26 cellular contexts compared by ENCODE assay signal in the genomic region with DNA sequence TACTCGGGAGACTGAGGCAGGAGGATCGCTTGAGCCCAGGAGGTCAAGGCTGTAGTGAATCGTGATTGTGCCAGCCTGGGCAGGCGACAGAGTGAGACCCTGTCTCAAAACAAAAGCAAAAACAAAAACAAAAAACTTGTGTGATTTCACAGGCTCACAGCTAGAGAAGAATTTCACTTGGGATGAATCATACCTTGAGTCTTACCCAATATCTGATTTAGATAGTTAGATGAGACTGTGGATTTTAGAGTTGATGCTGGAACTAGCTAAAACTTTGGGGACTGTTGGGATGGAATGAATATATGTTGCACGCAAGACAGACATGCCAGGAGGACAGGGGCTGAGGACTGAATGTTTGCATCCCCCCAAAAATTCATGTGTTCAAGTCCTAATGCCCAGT. TPM values are rescaled to one million over a fixed set of nuclear protein-coding genes. Genes with fewer than 3 reads are reported as not detected.
DNase-seq lines count a peak whose midpoint lies in the region; ATAC-seq and TF ChIP-seq lines count a peak whose summit lies in the region.
"Had no signal": no experiment of that assay in that cellular context is flagged by ENCODE, and none has a peak within 500 bp of the region (broad histone marks: within the 10 kb centered on the region; RNA-seq: fewer than 3 reads in every experiment).

No MANE protein-coding gene starts in this region.

- TF ChIP-seq CTCF in PC-3 (conservative IDR thresholded peaks at IDR 0.05; ENCODE audit: low read depth, low read length) (no peak), epithelial cell of esophagus (IDR thresholded peaks at IDR 0.05; ENCODE audit: insufficient read depth, low read depth, low read length, missing control alignments) (no peak)

- POLR2A ChIA-PET in PC-3 (lab: Charles Lee; ENCODE audit: unreplicated experiment) = no interaction called here
- POLR2A ChIA-PET in CD4-positive, alpha-beta memory T cell (lab: Charles Lee; ENCODE audit: partially characterized antibody) = no interaction called here

- H3F3A ChIP-seq in PC-3 (ENCODE audit: low read length, unreplicated experiment) = no peaks in the 10 kb centered on the region

- no peaks in the 10 kb centered on the region for H3K9me3 ChIP-seq in PC-3 (ENCODE audit: low read length)
- H3K9me3 ChIP-seq in CD4-positive, alpha-beta memory T cell (ENCODE audit: control insufficient read depth in 1 of 2, low read length in 2 of 2) = no peaks in the 10 kb centered on the region
- H3K9me3 ChIP-seq: tibial nerve had no signal

- H3K27me3 Mint-ChIP-seq in CD4-positive, alpha-beta memory T cell = peaks cover 15 to 18% of the 10 kb centered on the region in 2 donors

- H3K36me3 Mint-ChIP-seq in CD4-positive, alpha-beta memory T cell = no peaks in the 10 kb centered on the region
- H3K36me3 Mint-ChIP-seq: activated naive CD8-positive, alpha-beta T cell treated with anti-CD3 and anti-CD28 coated beads, Interleukin-2, amount 10 ng/mL, durations not matched to agents 7 days and 5 days; immature natural killer cell had no signal

- DNase-seq in GM03348 (ENCODE audit: low spot score) = peak; percentile 46
- peak; percentile 27 for DNase-seq in PC-3
- DNase-seq in epithelial cell of esophagus (ENCODE audit: low read depth) = peak; percentile 47
- DNase-seq in CD4-positive, alpha-beta memory T cell = no peak
- no peak for DNase-seq in inferior parietal cortex (ENCODE audit: extremely low spot score)
- DNase-seq: activated CD4-positive, alpha-beta T cell treated with anti-CD3 and anti-CD28 coated beads, Interleukin-2, amount 50 U/mL, for 1 hour; activated gamma-delta T cell treated with Interleukin-2 at 50 U/mL for 16 hours; activated naive CD8-positive, alpha-beta T cell treated with anti-CD3 and anti-CD28 coated beads, Interleukin-2, amount 10 ng/mL, durations not matched to agents 7 days and 5 days; activated T-cell treated with anti-CD3 and anti-CD28 coated beads, Interleukin-2, amount 50 U/mL, for 4 hours; CD4-positive, CD25-positive, alpha-beta regulatory T cell; central memory CD4-positive, alpha-beta T cell; DND-41; GOT3; immature natural killer cell; NCI-H1436 treated with DMSO at 0.1 percent for 48 hours; NCI-H2107; nephron progenitor cell; stimulated activated CD4-positive, alpha-beta T cell treated with anti-CD3 and anti-CD28 coated beads, Interleukin-15, amount 100 ng/mL, for 24 hours; stimulated activated CD4-positive, alpha-beta T cell treated with anti-CD3 and anti-CD28 coated beads, Interleukin-4, amount 100 ng/mL, for 4 hours; T1000 had no signal

- H3K36me3 ChIP-seq in PC-3 (ENCODE audit: low read depth, low read length) = no peaks in the 10 kb centered on the region
- no peaks in the 10 kb centered on the region for H3K36me3 ChIP-seq in CD4-positive, alpha-beta memory T cell (ENCODE audit: insufficient read depth, low read length)
- H3K36me3 ChIP-seq: tibial nerve had no signal

- H3K9me2 ChIP-seq in PC-3 (replicated peaks; ENCODE audit: low read length) = no peaks in the 10 kb centered on the region

- H3K4me1 Mint-ChIP-seq in CD4-positive, alpha-beta memory T cell = peaks cover 12 to 23% (median 19%) of the 10 kb centered on the region in 4 donors

- no peak overlapping the region for H3K4me3 ChIP-seq in PC-3 (ENCODE audit: low read length)
- no peak overlapping the region for H3K4me3 ChIP-seq in epithelial cell of esophagus (ENCODE audit: low read length)
- H3K4me3 ChIP-seq in CD4-positive, alpha-beta memory T cell (ENCODE audit: low read length in 2 of 2) = no peak overlapping the region
- H3K4me3 ChIP-seq: tibial nerve had no signal

- ATAC-seq in PC-3 (no peak), HG03439 (IDR thresholded peaks at IDR 0.05; ENCODE audit: unreplicated experiment) (no peak), HG03139 (IDR thresholded peaks at IDR 0.05; ENCODE audit: unreplicated experiment) (no peak)
- ATAC-seq: activated T-cell treated with anti-CD3 and anti-CD28 coated beads, Interleukin-2, amount 50 U/mL, for 4 hours had no signal

- H3K27me3 ChIP-seq in PC-3 (ENCODE audit: low read length) = no peaks in the 10 kb centered on the region
- peaks cover 8% of the 10 kb centered on the region for H3K27me3 ChIP-seq in CD4-positive, alpha-beta memory T cell (ENCODE audit: insufficient read depth, low read length)

- H2AFZ ChIP-seq in PC-3 (ENCODE audit: low read length) = no peak overlapping the region

- CTCF ChIA-PET in PC-3 (lab: Charles Lee) = no interaction called here
- CTCF ChIA-PET in CD4-positive, alpha-beta memory T cell (lab: Charles Lee; ENCODE audit: partially characterized antibody) = no interaction called here

- intact Hi-C loops in PC-3 (cut with micrococcal nuclease) = no loop called here
- intact Hi-C loops in CD4-positive, alpha-beta memory T cell (cut with micrococcal nuclease) = no loop called here

- H3K27ac ChIP-seq in PC-3 (ENCODE audit: low read length) = no peak overlapping the region
- H3K27ac ChIP-seq in CD4-positive, alpha-beta memory T cell (ENCODE audit: low read depth, low read length) = no peak overlapping the region
- H3K27ac ChIP-seq: KMS-11, tibial nerve had no signal

- peaks cover 11% of the 10 kb centered on the region; the same call in 1 of the 2 replicates for H3K4me1 ChIP-seq in PC-3 (ENCODE audit: insufficient read depth, low read length)
- H3K4me1 ChIP-seq in CD4-positive, alpha-beta memory T cell (ENCODE audit: insufficient read depth, low read length) = peaks cover 22% of the 10 kb centered on the region

- no peak overlapping the region for H3K4me2 ChIP-seq in PC-3 (ENCODE audit: low read length)
- H3K4me2 ChIP-seq: KMS-11 had no signal

- H3K79me2 ChIP-seq in PC-3 (ENCODE audit: low read length) = peaks cover 37% of the 10 kb centered on the region

- H3K9ac ChIP-seq in PC-3 (ENCODE audit: low read length) = no peak overlapping the region
- H3K9ac ChIP-seq: KMS-11 had no signal

- H3K27ac Mint-ChIP-seq in CD4-positive, alpha-beta memory T cell = no peak overlapping the region
- H3K27ac Mint-ChIP-seq: activated naive CD8-positive, alpha-beta T cell treated with anti-CD3 and anti-CD28 coated beads, Interleukin-2, amount 10 ng/mL, durations not matched to agents 7 days and 5 days; CD4-positive, CD25-positive, alpha-beta regulatory T cell; dendritic cell treated with granulocyte-macrophage colony-stimulating factor and Interleukin-4, amounts not matched to agents 40 ng/mL and 50 ng/mL, for 4 days; immature natural killer cell; memory B cell; nephron progenitor cell had no signal

- BruUV-seq in PC-3 (replicated peaks; lab: Mats Ljungman, UMichigan) = no TSS peak

- H3K4me3 Mint-ChIP-seq in CD4-positive, alpha-beta memory T cell = no peak overlapping the region
- H3K4me3 Mint-ChIP-seq: activated naive CD8-positive, alpha-beta T cell treated with anti-CD3 and anti-CD28 coated beads, Interleukin-2, amount 10 ng/mL, durations not matched to agents 7 days and 5 days; activated T-cell treated with anti-CD3 and anti-CD28 coated beads, Interleukin-2, amount 50 U/mL, for 4 hours; dendritic cell treated with granulocyte-macrophage colony-stimulating factor and Interleukin-4, amounts not matched to agents 40 ng/mL and 50 ng/mL, for 4 days; immature natural killer cell; memory B cell; nephron progenitor cell had no signal

- no peaks in the 10 kb centered on the region for H3K9me3 Mint-ChIP-seq in CD4-positive, alpha-beta memory T cell
- H3K9me3 Mint-ChIP-seq: activated naive CD8-positive, alpha-beta T cell treated with anti-CD3 and anti-CD28 coated beads, Interleukin-2, amount 10 ng/mL, durations not matched to agents 7 days and 5 days; activated T-cell treated with anti-CD3 and anti-CD28 coated beads, Interleukin-2, amount 50 U/mL, for 4 hours; dendritic cell treated with granulocyte-macrophage colony-stimulating factor and Interleukin-4, amounts not matched to agents 40 ng/mL and 50 ng/mL, for 4 days; immature natural killer cell; memory B cell; nephron progenitor cell had no signal

- H4K20me1 ChIP-seq in PC-3 (ENCODE audit: low read length) = no peaks in the 10 kb centered on the region

RNA-seq across cellular contexts. Expression of a gene that starts 4.4 kb away (rescaled TPM):
- 31.0 and 31.4 TPM in 2 replicates for total RNA-seq in PC-3 (2014; rRNA removed)
- not detected for total RNA-seq in CD4-positive, alpha-beta memory T cell
- 1 to 10 TPM in 1 of 2 donors, under 1 TPM in 1; 0.91 to 1.3 TPM for polyA plus RNA-seq in CD4-positive, alpha-beta memory T cell
- total RNA-seq: activated naive CD8-positive, alpha-beta T cell treated with anti-CD3 and anti-CD28 coated beads, Interleukin-2, amount 10 ng/mL, durations not matched to agents 7 days and 5 days; activated T-cell treated with anti-CD3 and anti-CD28 coated beads, Interleukin-2, amount 50 U/mL, for 4 hours; CD4-positive, CD25-positive, alpha-beta regulatory T cell had no signal

RNA-seq across cellular contexts. Expression of a gene that starts 31.0 kb away (rescaled TPM):
- total RNA-seq in PC-3 (2014; rRNA removed) = 217 and 224 TPM in 2 replicates
- total RNA-seq in CD4-positive, alpha-beta memory T cell = not detected
- not detected for polyA plus RNA-seq in CD4-positive, alpha-beta memory T cell
- total RNA-seq: CD4-positive, CD25-positive, alpha-beta regulatory T cell had no signal
- polyA plus RNA-seq: immature natural killer cell had no signal

Comparison
In these comparisons a context has a peak if more than half of its experiments do, and no peak if none do; other contexts are left out.
1. DNase-seq: peak in GM03348 (single experiment), PC-3 (single experiment) and epithelial cell of esophagus (single experiment); none in CD4-positive, alpha-beta memory T cell (0 of 5) and inferior parietal cortex (single experiment).
2. RNA of a gene that starts 4.4 kb away (total RNA-seq): 31.0 to 31.4 TPM in PC-3; not detected in CD4-positive, alpha-beta memory T cell; every median in the first group is over 10 times any median in the second.
3. RNA of a gene that starts 31.0 kb away (total RNA-seq): 217 to 224 TPM in PC-3; not detected in CD4-positive, alpha-beta memory T cell; every median in the first group is over 100 times any median in the second.